In the genomic region with DNA sequence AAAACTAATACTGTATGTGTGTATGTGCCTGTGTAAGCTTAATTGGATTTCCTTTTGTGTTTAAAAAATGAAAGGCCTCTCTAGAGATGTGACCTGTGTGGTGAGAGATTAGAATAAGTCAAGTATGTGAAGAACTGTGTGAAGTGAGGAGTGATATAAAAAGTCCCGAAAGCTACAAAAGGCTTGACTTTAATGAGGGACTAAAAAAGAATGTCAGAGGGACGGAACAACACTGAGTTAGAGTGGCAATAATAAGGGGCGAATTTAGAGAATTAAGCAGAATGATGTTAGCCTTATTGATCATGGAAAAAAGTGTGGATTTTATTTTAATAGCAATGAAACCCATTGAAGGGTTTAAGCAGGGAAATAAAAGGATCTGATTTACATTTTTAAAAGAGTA, we compare ENCODE assay signal across 8 cellular contexts.
"Had no signal": no experiment of that assay in that cellular context is flagged by ENCODE, and none has a peak within 500 bp of the region (broad histone marks: within the 10 kb centered on the region; RNA-seq: fewer than 3 reads in every experiment).

No MANE protein-coding gene starts in this region.

- H3K9me3 ChIP-seq: HAP-1 had no signal

- H2AFZ ChIP-seq: GM23248 had no signal

- H3K9ac ChIP-seq: GM23248 had no signal

- H3K27ac ChIP-seq: GM23248 had no signal

- H3K27ac Mint-ChIP-seq: HFFc6 had no signal

- ATAC-seq: HCT116 had no signal

- H3K4me3 ChIP-seq: GM23248, HAP-1 had no signal

- DNase-seq: GM23248, GOT3, H7, HFFc6, IMR-90, KBM-7 had no signal

- H3K36me3 ChIP-seq: HAP-1 had no signal

- H3K4me3 Mint-ChIP-seq: HFFc6 had no signal
